ENCODE assay signal across 1 cellular context in genomic region chrX:11768039-11768438, GRCh38.
A peak's percentile ranks its signal among the peaks of the same experiment; 100 is the strongest.
TF ChIP-seq lines count a peak whose summit lies in the region.

No MANE protein-coding gene starts in this region.

TF ChIP-seq in GM12878, 131 proteins besides CTCF, POLR2A, EP300 and RAD21 (continued from another document and continues in another):
- no peak for TF ChIP-seq ZBTB40 (IDR thresholded peaks at IDR 0.05; ENCODE audit: borderline replicate concordance)
- no peak for TF ChIP-seq YBX1 (IDR thresholded peaks at IDR 0.05)
- TF ChIP-seq BACH1 (IDR thresholded peaks at IDR 0.05; ENCODE audit: borderline replicate concordance): peak; percentile 58; the same call in 1 of the 2 replicates
- TF ChIP-seq TCF7 (IDR thresholded peaks at IDR 0.05; ENCODE audit: borderline replicate concordance): no peak
- no peak for TF ChIP-seq GABPA (IDR thresholded peaks at IDR 0.05; ENCODE audit: low read depth)
- TF ChIP-seq, protein P1, sequence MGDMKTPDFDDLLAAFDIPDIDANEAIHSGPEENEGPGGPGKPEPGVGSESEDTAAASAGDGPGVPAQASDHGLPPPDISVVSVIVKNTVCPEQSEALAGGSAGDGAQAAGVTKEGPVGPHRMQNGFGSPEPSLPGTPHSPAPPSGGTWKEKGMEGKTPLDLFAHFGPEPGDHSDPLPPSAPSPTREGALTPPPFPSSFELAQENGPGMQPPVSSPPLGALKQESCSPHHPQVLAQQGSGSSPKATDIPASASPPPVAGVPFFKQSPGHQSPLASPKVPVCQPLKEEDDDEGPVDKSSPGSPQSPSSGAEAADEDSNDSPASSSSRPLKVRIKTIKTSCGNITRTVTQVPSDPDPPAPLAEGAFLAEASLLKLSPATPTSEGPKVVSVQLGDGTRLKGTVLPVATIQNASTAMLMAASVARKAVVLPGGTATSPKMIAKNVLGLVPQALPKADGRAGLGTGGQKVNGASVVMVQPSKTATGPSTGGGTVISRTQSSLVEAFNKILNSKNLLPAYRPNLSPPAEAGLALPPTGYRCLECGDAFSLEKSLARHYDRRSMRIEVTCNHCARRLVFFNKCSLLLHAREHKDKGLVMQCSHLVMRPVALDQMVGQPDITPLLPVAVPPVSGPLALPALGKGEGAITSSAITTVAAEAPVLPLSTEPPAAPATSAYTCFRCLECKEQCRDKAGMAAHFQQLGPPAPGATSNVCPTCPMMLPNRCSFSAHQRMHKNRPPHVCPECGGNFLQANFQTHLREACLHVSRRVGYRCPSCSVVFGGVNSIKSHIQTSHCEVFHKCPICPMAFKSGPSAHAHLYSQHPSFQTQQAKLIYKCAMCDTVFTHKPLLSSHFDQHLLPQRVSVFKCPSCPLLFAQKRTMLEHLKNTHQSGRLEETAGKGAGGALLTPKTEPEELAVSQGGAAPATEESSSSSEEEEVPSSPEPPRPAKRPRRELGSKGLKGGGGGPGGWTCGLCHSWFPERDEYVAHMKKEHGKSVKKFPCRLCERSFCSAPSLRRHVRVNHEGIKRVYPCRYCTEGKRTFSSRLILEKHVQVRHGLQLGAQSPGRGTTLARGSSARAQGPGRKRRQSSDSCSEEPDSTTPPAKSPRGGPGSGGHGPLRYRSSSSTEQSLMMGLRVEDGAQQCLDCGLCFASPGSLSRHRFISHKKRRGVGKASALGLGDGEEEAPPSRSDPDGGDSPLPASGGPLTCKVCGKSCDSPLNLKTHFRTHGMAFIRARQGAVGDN (IDR thresholded peaks at IDR 0.05): peak; percentile 20; the same call in 1 of the 2 replicates
- TF ChIP-seq SUZ12 (IDR thresholded peaks at IDR 0.05; ENCODE audit: unreplicated experiment): no peak
- TF ChIP-seq RB1 (IDR thresholded peaks at IDR 0.05; ENCODE audit: borderline replicate concordance): no peak
- TF ChIP-seq ZZZ3 (IDR thresholded peaks at IDR 0.05; ENCODE audit: control insufficient read depth, insufficient read length, low read depth): no peak
- TF ChIP-seq KAT2A (conservative IDR thresholded peaks at IDR 0.05; ENCODE audit: control insufficient read depth, low read depth, low read length): no peak
- TF ChIP-seq GATAD2B (conservative IDR thresholded peaks at IDR 0.05; ENCODE audit: low read depth): no peak
- peak; percentile 81 to 91 for TF ChIP-seq IKZF2 (IDR thresholded peaks at IDR 0.05)
- TF ChIP-seq HCFC1 (IDR thresholded peaks at IDR 0.05; ENCODE audit: low read length): no peak
- no peak for TF ChIP-seq TBL1XR1 (IDR thresholded peaks at IDR 0.05; ENCODE audit: low read depth, low read length)
- TF ChIP-seq NR2C2 (IDR thresholded peaks at IDR 0.05; ENCODE audit: borderline replicate concordance, control insufficient read depth, insufficient read length, low read depth): no peak
- no peak for TF ChIP-seq ZNF384 (IDR thresholded peaks at IDR 0.05; ENCODE audit: borderline replicate concordance, low read depth, low read length)
- peak; percentile 72; the same call in 1 of the 3 replicates for TF ChIP-seq POU2F2 (IDR thresholded peaks at IDR 0.05; ENCODE audit: borderline replicate concordance, low read depth, low read length)
- no peak for TF ChIP-seq YY1 (IDR thresholded peaks at IDR 0.05; ENCODE audit: low read depth, low read length)
- TF ChIP-seq BMI1 (IDR thresholded peaks at IDR 0.05; ENCODE audit: borderline replicate concordance): peak; percentile 49; the same call in 1 of the 2 replicates
- TF ChIP-seq TAF1 (IDR thresholded peaks at IDR 0.05; ENCODE audit: borderline replicate concordance, low read depth, low read length): no peak
- TF ChIP-seq, protein P2, sequence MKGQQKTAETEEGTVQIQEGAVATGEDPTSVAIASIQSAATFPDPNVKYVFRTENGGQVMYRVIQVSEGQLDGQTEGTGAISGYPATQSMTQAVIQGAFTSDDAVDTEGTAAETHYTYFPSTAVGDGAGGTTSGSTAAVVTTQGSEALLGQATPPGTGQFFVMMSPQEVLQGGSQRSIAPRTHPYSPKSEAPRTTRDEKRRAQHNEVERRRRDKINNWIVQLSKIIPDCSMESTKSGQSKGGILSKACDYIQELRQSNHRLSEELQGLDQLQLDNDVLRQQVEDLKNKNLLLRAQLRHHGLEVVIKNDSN (IDR thresholded peaks at IDR 0.05; ENCODE audit: borderline replicate concordance, extremely low read length, insufficient read depth, low read depth, low read length): no peak
- no peak for TF ChIP-seq POLR2AphosphoS2 (IDR thresholded peaks at IDR 0.05; ENCODE audit: low read depth, low read length)
- TF ChIP-seq TCF12 (IDR thresholded peaks at IDR 0.05; ENCODE audit: low read depth, low read length): 0 out of 2 replicates have a peak, but pooled peaks have one; percentile 26
- no peak for TF ChIP-seq SREBF1 (IDR thresholded peaks at IDR 0.05; ENCODE audit: low read length)
- TF ChIP-seq HDGF (IDR thresholded peaks at IDR 0.05): no peak
- TF ChIP-seq RBBP5 (conservative IDR thresholded peaks at IDR 0.05): no peak
- TF ChIP-seq KDM1A (IDR thresholded peaks at IDR 0.05; ENCODE audit: borderline replicate concordance): no peak
- TF ChIP-seq E2F4 (IDR thresholded peaks at IDR 0.05; ENCODE audit: low read depth, low read length): no peak
- TF ChIP-seq SUPT20H (IDR thresholded peaks at IDR 0.05; ENCODE audit: borderline replicate concordance, control insufficient read depth, low read depth, low read length): no peak
- no peak for TF ChIP-seq SRF (IDR thresholded peaks at IDR 0.05; ENCODE audit: low read depth in 2 of 2, low read length in 2 of 2)
- TF ChIP-seq NR2C1 (IDR thresholded peaks at IDR 0.05): no peak
- no peak for TF ChIP-seq SMC3 (IDR thresholded peaks at IDR 0.05; ENCODE audit: borderline replicate concordance, low read length)
- no peak for TF ChIP-seq TARDBP (IDR thresholded peaks at IDR 0.05; ENCODE audit: borderline replicate concordance)
- TF ChIP-seq JUND (IDR thresholded peaks at IDR 0.05; ENCODE audit: low read depth, low read length): no peak
- no peak for TF ChIP-seq CHD2 (IDR thresholded peaks at IDR 0.05; ENCODE audit: borderline replicate concordance, low read depth, low read length)
- no peak for TF ChIP-seq USF2 (IDR thresholded peaks at IDR 0.05; ENCODE audit: borderline replicate concordance, low read depth, low read length)
- peak; percentile 84 for TF ChIP-seq IKZF1 (conservative IDR thresholded peaks at IDR 0.05)
- peak in 1 of 2 experiments; percentile 38; a peak in 1 of 4 replicates for TF ChIP-seq BHLHE40 (IDR thresholded peaks at IDR 0.05; ENCODE audit: borderline replicate concordance in 1 of 2, low read depth in 2 of 2, low read length in 1 of 2)
- 0 out of 2 replicates have a peak, but pooled peaks have one; percentile 9 for TF ChIP-seq CREM (IDR thresholded peaks at IDR 0.05; ENCODE audit: low read depth)
- no peak for TF ChIP-seq KLF5 (IDR thresholded peaks at IDR 0.05; ENCODE audit: partially characterized antibody)
- no peak for TF ChIP-seq MXI1 (IDR thresholded peaks at IDR 0.05; ENCODE audit: low read depth, low read length)
- TF ChIP-seq PAX5 (IDR thresholded peaks at IDR 0.05; ENCODE audit: borderline replicate concordance, low read depth, low read length): peak; percentile 50; the same call in 1 of the 2 replicates
- no peak for TF ChIP-seq MYC (IDR thresholded peaks at IDR 0.05; ENCODE audit: insufficient read depth, insufficient read length, insufficient replicate concordance, low read length, severe bottlenecking)
- TF ChIP-seq, protein P3, sequence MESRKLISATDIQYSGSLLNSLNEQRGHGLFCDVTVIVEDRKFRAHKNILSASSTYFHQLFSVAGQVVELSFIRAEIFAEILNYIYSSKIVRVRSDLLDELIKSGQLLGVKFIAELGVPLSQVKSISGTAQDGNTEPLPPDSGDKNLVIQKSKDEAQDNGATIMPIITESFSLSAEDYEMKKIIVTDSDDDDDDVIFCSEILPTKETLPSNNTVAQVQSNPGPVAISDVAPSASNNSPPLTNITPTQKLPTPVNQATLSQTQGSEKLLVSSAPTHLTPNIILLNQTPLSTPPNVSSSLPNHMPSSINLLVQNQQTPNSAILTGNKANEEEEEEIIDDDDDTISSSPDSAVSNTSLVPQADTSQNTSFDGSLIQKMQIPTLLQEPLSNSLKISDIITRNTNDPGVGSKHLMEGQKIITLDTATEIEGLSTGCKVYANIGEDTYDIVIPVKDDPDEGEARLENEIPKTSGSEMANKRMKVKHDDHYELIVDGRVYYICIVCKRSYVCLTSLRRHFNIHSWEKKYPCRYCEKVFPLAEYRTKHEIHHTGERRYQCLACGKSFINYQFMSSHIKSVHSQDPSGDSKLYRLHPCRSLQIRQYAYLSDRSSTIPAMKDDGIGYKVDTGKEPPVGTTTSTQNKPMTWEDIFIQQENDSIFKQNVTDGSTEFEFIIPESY (IDR thresholded peaks at IDR 0.05): no peak
- TF ChIP-seq ZBTB11 (CRISPR knock-in tag; IDR thresholded peaks at IDR 0.05): no peak
- TF ChIP-seq CHD1 (IDR thresholded peaks at IDR 0.05; ENCODE audit: low read depth, low read length): no peak
- no peak for TF ChIP-seq MYB (IDR thresholded peaks at IDR 0.05; ENCODE audit: borderline replicate concordance, low read depth, low read length)
- no peak for TF ChIP-seq CBFB (IDR thresholded peaks at IDR 0.05; ENCODE audit: low read depth)
- TF ChIP-seq ESRRA (IDR thresholded peaks at IDR 0.05; ENCODE audit: low read length): no peak
